ENCODE assay signal across 32 cellular contexts in the genomic region with DNA sequence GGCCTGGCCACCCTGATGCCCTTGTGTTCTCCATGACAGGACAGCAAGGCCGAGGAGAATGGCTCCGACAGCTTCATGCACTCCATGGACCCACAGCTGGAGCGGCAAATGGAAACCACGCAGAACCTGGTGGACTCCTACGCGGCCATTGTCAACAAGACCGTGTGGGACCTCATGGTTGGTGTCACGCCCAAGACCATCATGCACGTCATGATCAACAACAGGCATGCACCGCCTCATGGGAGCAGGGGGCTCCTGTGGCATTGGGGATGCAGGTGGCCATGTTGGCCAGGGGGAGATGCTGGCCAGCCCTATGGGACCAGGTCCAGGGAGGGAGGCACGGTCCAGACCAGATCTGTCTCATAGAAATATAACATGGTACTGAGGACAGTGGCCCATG.
"Had no signal": no experiment of that assay in that cellular context is flagged by ENCODE, and none has a peak within 500 bp of the region (broad histone marks: within the 10 kb centered on the region; RNA-seq: fewer than 3 reads in every experiment).

No MANE protein-coding gene starts in this region.

- ATAC-seq: activated CD8-positive, alpha-beta T cell treated with anti-CD3 and anti-CD28 coated beads for 36 hours; activated naive CD4-positive, alpha-beta T cell treated with anti-CD3 and anti-CD28 coated beads, Interleukin-2, amount 50 U/mL, for 72 hours; activated T-cell treated with anti-CD3 and anti-CD28 coated beads, Interleukin-2, amount 50 U/mL, for 4 hours; activated T-cell treated with anti-CD3 and anti-CD28 coated beads, Interleukin-2, amount 50 U/mL, for 72 hours; activated T-helper 17 cell treated with anti-CD3 and anti-CD28 coated beads, Interleukin-2, amount 50 U/mL, for 72 hours; body of pancreas had no signal

- H3K27me3 ChIP-seq: adrenal gland, body of pancreas, brain microvascular endothelial cell, breast epithelium had no signal

- H3K4me3 ChIP-seq: adrenal gland, body of pancreas, breast epithelium had no signal

- H3K36me3 ChIP-seq: adrenal gland, brain microvascular endothelial cell, breast epithelium had no signal

- DNase-seq: activated B cell treated with CpG ODN at 0.5 μM for 24 hours; activated CD4-positive, alpha-beta memory T cell treated with anti-CD3 and anti-CD28 coated beads for 36 hours; activated CD4-positive, alpha-beta T cell treated with anti-CD3 and anti-CD28 coated beads for 4 hours; activated CD4-positive, alpha-beta T cell treated with anti-CD3 and anti-CD28 coated beads, Interleukin-2, amount 10 ng/mL, durations not matched to agents 24 days and 14 days; activated CD4-positive, alpha-beta T cell treated with anti-CD3 and anti-CD28 coated beads, Interleukin-2, amount 50 U/mL, for 1 hour; activated CD4-positive, alpha-beta T cell treated with anti-CD3 and anti-CD28 coated beads, Interleukin-2, amount 50 U/mL, for 4 hours; activated CD4-positive, CD25-positive, alpha-beta regulatory T cell treated with anti-CD3 and anti-CD28 coated beads, Interleukin-2, amount 50 U/mL, for 72 hours; activated CD8-positive, alpha-beta memory T cell treated with anti-CD3 and anti-CD28 coated beads, Interleukin-2, amount 50 U/mL, for 4 hours; activated CD8-positive, alpha-beta T cell treated with anti-CD3 and anti-CD28 coated beads for 36 hours; activated effector memory CD4-positive, alpha-beta T cell treated with anti-CD3 and anti-CD28 coated beads, Interleukin-2, amount 50 U/mL, for 16 hours; activated gamma-delta T cell treated with Interleukin-2 at 50 U/mL for 16 hours; activated naive CD4-positive, alpha-beta T cell; activated naive CD4-positive, alpha-beta T cell treated with anti-CD3 and anti-CD28 coated beads for 36 hours; activated naive CD4-positive, alpha-beta T cell treated with anti-CD3 and anti-CD28 coated beads, Interleukin-2, amount 50 U/mL, for 16 hours; activated naive CD8-positive, alpha-beta T cell treated with anti-CD3 and anti-CD28 coated beads for 36 hours; activated T-cell treated with anti-CD3 and anti-CD28 coated beads for 4 hours; activated T-cell treated with anti-CD3 and anti-CD28 coated beads, Interleukin-2, amount 50 U/mL, for 1 hour; activated T-cell treated with anti-CD3 and anti-CD28 coated beads, Interleukin-2, amount 50 U/mL, for 4 hours; activated T-cell treated with anti-CD3 and anti-CD28 coated beads, Interleukin-2, amount 50 U/mL, for 72 hours; adrenal gland; amniotic stem cell; aorta; body of pancreas; brain microvascular endothelial cell; central memory CD4-positive, alpha-beta T cell; T-helper 1 cell; T-helper 2 cell; T-helper 9 cell had no signal

- H3K27ac ChIP-seq: adrenal gland, body of pancreas, brain microvascular endothelial cell, breast epithelium, VCaP had no signal

- H3K4me1 ChIP-seq: adrenal gland, body of pancreas, breast epithelium had no signal

- H3K9me3 ChIP-seq: adrenal gland, body of pancreas, breast epithelium had no signal
